ENCODE assay signal across 13 cellular contexts in the genomic region with DNA sequence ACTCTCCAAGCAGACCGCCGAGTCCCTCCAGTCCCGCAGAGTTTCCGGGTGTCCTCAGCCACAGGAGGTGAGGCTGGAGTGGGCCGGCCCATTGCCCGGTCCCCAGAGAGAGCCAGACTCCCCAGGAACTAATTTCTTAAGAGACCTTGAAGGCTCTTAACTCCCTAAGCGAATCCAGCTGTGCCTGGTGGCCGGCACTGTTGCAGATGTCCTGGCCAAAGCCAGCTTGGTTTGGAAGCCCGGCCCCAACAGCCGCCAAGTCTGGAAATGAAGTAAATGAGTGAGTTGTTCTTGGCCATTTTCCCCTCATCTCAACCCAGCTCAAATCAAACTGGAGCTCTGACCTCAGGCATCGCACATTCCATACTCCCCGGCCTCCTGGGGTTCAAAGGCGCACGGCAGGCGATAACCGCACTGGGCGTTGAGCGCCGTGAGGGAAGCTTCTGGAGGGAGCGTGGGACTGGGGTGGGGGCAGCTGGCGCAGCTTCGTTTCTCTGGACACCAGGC. TPM values are rescaled to one million over a fixed set of nuclear protein-coding genes. Genes with fewer than 3 reads are reported as not detected.
A peak's percentile ranks its signal among the peaks of the same experiment; 100 is the strongest.
DNase-seq lines count a peak whose midpoint lies in the region; ATAC-seq and TF ChIP-seq lines count a peak whose summit lies in the region.
"Had no signal": no experiment of that assay in that cellular context is flagged by ENCODE, and none has a peak within 500 bp of the region (broad histone marks: within the 10 kb centered on the region; RNA-seq: fewer than 3 reads in every experiment).

No MANE protein-coding gene starts in this region.

- H3K9me3 Mint-ChIP-seq in glutamatergic neuron (ENCODE audit: unreplicated experiment) = peaks cover 12% of the 10 kb centered on the region
- H3K9me3 Mint-ChIP-seq: activated CD4-positive, alpha-beta T cell treated with anti-CD3 and anti-CD28 coated beads, Interleukin-2, amount 10 ng/mL, durations not matched to agents 7 days and 5 days; activated naive CD4-positive, alpha-beta T cell treated with anti-CD3 and anti-CD28 coated beads, Interleukin-2, amount 50 U/mL, for 24 hours had no signal

- H4K20me1 ChIP-seq in fibroblast of lung (ENCODE audit: control insufficient read depth, extremely low read depth, insufficient read depth, low read length) = no peaks in the 10 kb centered on the region

- WGBS in upper lobe of left lung, 2 donors = 64 to 80% methylated on average over 18 to 22 of the region's 22 CpGs

- no peak for TF ChIP-seq EP300 in upper lobe of left lung (IDR thresholded peaks at IDR 0.05)

- H3K4me3 Mint-ChIP-seq in glutamatergic neuron (ENCODE audit: unreplicated experiment) = no peak overlapping the region
- H3K4me3 Mint-ChIP-seq: activated CD4-positive, alpha-beta T cell treated with anti-CD3 and anti-CD28 coated beads, Interleukin-2, amount 10 ng/mL, durations not matched to agents 7 days and 5 days; activated naive CD4-positive, alpha-beta T cell treated with anti-CD3 and anti-CD28 coated beads, Interleukin-2, amount 50 U/mL, for 24 hours had no signal

- H3K9ac ChIP-seq in fibroblast of lung (ENCODE audit: insufficient read depth, low read length) = no peak overlapping the region
- H3K9ac ChIP-seq: KMS-11 had no signal

- H3K27ac ChIP-seq in fibroblast of lung (ENCODE audit: insufficient read depth, low read length) = peak overlapping the region; percentile 64
- H3K27ac ChIP-seq in upper lobe of left lung = peak overlapping the region in 3 of 4 donors; percentile 39 to 43 (median 43)
- H3K27ac ChIP-seq: KMS-11 had no signal

- no peak for TF ChIP-seq POLR2A in upper lobe of left lung (IDR thresholded peaks at IDR 0.05)

- H3K4me1 ChIP-seq in fibroblast of lung (ENCODE audit: control insufficient read depth, extremely low read depth, insufficient read depth, low read length) (peaks cover 9% of the 10 kb centered on the region), mucosa of descending colon (ENCODE audit: low read depth) (peaks cover 35% of the 10 kb centered on the region), upper lobe of left lung (peaks cover 67 to 99% (median 89%) of the 10 kb centered on the region in 4 donors)

- H3K4me2 ChIP-seq in fibroblast of lung (ENCODE audit: extremely low read depth, insufficient read depth, low read length) = no peak overlapping the region
- H3K4me2 ChIP-seq: KMS-11 had no signal

- no peak overlapping the region for H3K27ac Mint-ChIP-seq in glutamatergic neuron (ENCODE audit: unreplicated experiment)
- H3K27ac Mint-ChIP-seq: activated CD4-positive, alpha-beta T cell treated with anti-CD3 and anti-CD28 coated beads, Interleukin-2, amount 10 ng/mL, durations not matched to agents 7 days and 5 days; activated naive CD4-positive, alpha-beta T cell treated with anti-CD3 and anti-CD28 coated beads, Interleukin-2, amount 50 U/mL, for 24 hours had no signal

- peaks cover 3% of the 10 kb centered on the region for H3K27me3 Mint-ChIP-seq in glutamatergic neuron (ENCODE audit: unreplicated experiment)
- H3K27me3 Mint-ChIP-seq: activated CD4-positive, alpha-beta T cell treated with anti-CD3 and anti-CD28 coated beads, Interleukin-2, amount 10 ng/mL, durations not matched to agents 7 days and 5 days; activated naive CD4-positive, alpha-beta T cell treated with anti-CD3 and anti-CD28 coated beads, Interleukin-2, amount 50 U/mL, for 24 hours had no signal

- peak; percentile 4 for ATAC-seq in mucosa of descending colon
- ATAC-seq in upper lobe of left lung (ENCODE audit: low FRiP score in 2 of 2) = peak; percentile 32 to 73
- ATAC-seq in GM21576 (IDR thresholded peaks at IDR 0.05; ENCODE audit: unreplicated experiment) = no peak
- ATAC-seq: GM12878 had no signal

- peaks cover 2% of the 10 kb centered on the region for H3K79me2 ChIP-seq in fibroblast of lung (ENCODE audit: control insufficient read depth, insufficient read depth, low read length)

- H3K36me3 ChIP-seq in MG63 (no peaks in the 10 kb centered on the region), fibroblast of lung (ENCODE audit: control insufficient read depth, insufficient read depth, low read length) (no peaks in the 10 kb centered on the region), mucosa of descending colon (ENCODE audit: low read depth) (no peaks in the 10 kb centered on the region), upper lobe of left lung (no peaks in the 10 kb centered on the region)

- no peak overlapping the region for H2AFZ ChIP-seq in fibroblast of lung (ENCODE audit: low read length)

- H3K36me3 Mint-ChIP-seq in glutamatergic neuron (ENCODE audit: unreplicated experiment) = no peaks in the 10 kb centered on the region

- H3K9me3 ChIP-seq in MG63 (no peaks in the 10 kb centered on the region), fibroblast of lung (ENCODE audit: control insufficient read depth, insufficient read depth, low read depth, low read length) (no peaks in the 10 kb centered on the region), mucosa of descending colon (no peaks in the 10 kb centered on the region), upper lobe of left lung (no peaks in the 10 kb centered on the region)

- H3K4me3 ChIP-seq in MG63 = no peak overlapping the region
- no peak overlapping the region for H3K4me3 ChIP-seq in fibroblast of lung (replicated peaks in 1 of 4; ENCODE audit: control extremely low read depth in 1 of 4, insufficient read depth in 1 of 4, low read depth in 3 of 4, low read length in 4 of 4)
- no peak overlapping the region for H3K4me3 ChIP-seq in mucosa of descending colon
- H3K4me3 ChIP-seq in upper lobe of left lung = no peak overlapping the region
- H3K4me3 ChIP-seq: GM12878 had no signal

- TF ChIP-seq CTCF in fibroblast of lung (conservative IDR thresholded peaks at IDR 0.05 in 1 of 2, IDR thresholded peaks at IDR 0.05 in 1 of 2; ENCODE audit: low read depth in 1 of 2, low read length in 2 of 2) (no peak), mucosa of descending colon (IDR thresholded peaks at IDR 0.05) (no peak), upper lobe of left lung (IDR thresholded peaks at IDR 0.05) (no peak), glutamatergic neuron (IDR thresholded peaks at IDR 0.05; ENCODE audit: partially characterized antibody, unreplicated experiment) (no peak)

- H3K4me1 Mint-ChIP-seq in glutamatergic neuron (ENCODE audit: low read depth, unreplicated experiment) = peaks cover 21% of the 10 kb centered on the region

- DNase-seq in MG63 (peak; percentile 94), fibroblast of lung (ENCODE audit: low read depth in 2 of 2) (peak; percentile 80 to 84), mucosa of descending colon (peak in 1 of 3 donors; percentile 54), upper lobe of left lung (peak; percentile 53 to 80), glutamatergic neuron (no peak), NCI-H345 treated with DMSO at 0.1 percent for 48 hours (lab: John Stamatoyannopoulos, UW; ENCODE audit: unreplicated experiment) (no peak)
- DNase-seq: activated CD4-positive, alpha-beta T cell treated with anti-CD3 and anti-CD28 coated beads, Interleukin-2, amount 10 ng/mL, durations not matched to agents 7 days and 5 days; NCI-H2107; small intestine had no signal

- H3K27me3 ChIP-seq in MG63 (no peaks in the 10 kb centered on the region), fibroblast of lung (ENCODE audit: control insufficient read depth, insufficient read depth, low read length) (no peaks in the 10 kb centered on the region), upper lobe of left lung (no peaks in the 10 kb centered on the region)

- intact Hi-C loops in mucosa of descending colon (cut with DNase I, micrococcal nuclease) = no loop called here

RNA-seq across cellular contexts. Expression of gene CMIP, which starts 42.0 kb away (rescaled TPM):
- 1.4 and 1.8 TPM in 2 replicates for total RNA-seq in MG63 (2014; rRNA removed; shearing (Covaris generic); ENCODE audit: low replicate concordance)
- 2.8 and 5.1 TPM in 2 replicates for total RNA-seq in fibroblast of lung
- polyA plus RNA-seq in fibroblast of lung = 1.9 and 3.5 TPM in 2 replicates
- 9.2 and 12.4 TPM in 2 replicates for polyA plus RNA-seq in fibroblast of lung (2012)
- polyA minus RNA-seq in fibroblast of lung (ENCODE audit: low replicate concordance) = 24.9 and 28.8 TPM in 2 replicates
- total RNA-seq in mucosa of descending colon = 100 to 1,000 TPM in 1 of 3 donors, 10 to 100 TPM in 2; 73.3 to 127 (median 79.8) TPM
- 100 to 1,000 TPM in 1 of 6 donors, 10 to 100 TPM in 5; 48.3 to 109 (median 67.6) TPM for total RNA-seq in upper lobe of left lung
- total RNA-seq in glutamatergic neuron (ENCODE audit: unreplicated experiment) = 163 TPM

Comparison
In these comparisons a context has a peak if more than half of its experiments do, and no peak if none do; other contexts are left out.
1. DNase-seq: peak in MG63 (single experiment), fibroblast of lung (2 of 2) and upper lobe of left lung (2 of 2); none in glutamatergic neuron (single experiment) and NCI-H345 treated with DMSO at 0.1 percent for 48 hours (single experiment).